5 cellular contexts compared by ENCODE assay signal in genomic region chr3:12701591-12701990, GRCh38. TPM values are rescaled to one million over a fixed set of nuclear protein-coding genes. Genes with fewer than 3 reads are reported as not detected.
"Had no signal": no experiment of that assay in that cellular context is flagged by ENCODE, and none has a peak within 500 bp of the region (broad histone marks: within the 10 kb centered on the region; RNA-seq: fewer than 3 reads in every experiment).

No MANE protein-coding gene starts in this region.

RNA-seq across cellular contexts. Expression of gene TMEM40, which starts 57.5 kb away (rescaled TPM):
- total RNA-seq: HepG2, HT-29, HT1080, IMR-90, K562 had no signal
